15 cellular contexts compared by ENCODE assay signal in genomic region chr1:150302338-150302737, GRCh38. TPM values are rescaled to one million over a fixed set of nuclear protein-coding genes. Genes with fewer than 3 reads are reported as not detected.
DNase-seq lines count a peak whose midpoint lies in the region; FAIRE-seq lines count a peak whose summit lies in the region.
"Had no signal": no experiment of that assay in that cellular context is flagged by ENCODE, and none has a peak within 500 bp of the region (broad histone marks: within the 10 kb centered on the region; RNA-seq: fewer than 3 reads in every experiment).

No MANE protein-coding gene starts in this region.

- H3K4me3 ChIP-seq in Karpas-422 (ENCODE audit: low read length) (peak overlapping the region; percentile 11; the same call in 1 of the 2 replicates), iPS-15b (ENCODE audit: low read depth, low read length) (peak overlapping the region; percentile 22)
- H3K4me3 ChIP-seq: SJCRH30, uterus had no signal

- H3K4me1 ChIP-seq in Karpas-422 (ENCODE audit: low read length) (peaks cover 29% of the 10 kb centered on the region), iPS-15b (ENCODE audit: control insufficient read depth, insufficient read depth, low read length) (peaks cover 11% of the 10 kb centered on the region)
- H3K4me1 ChIP-seq: SJCRH30, uterus had no signal

- H3K36me3 ChIP-seq in Karpas-422 (ENCODE audit: insufficient read depth, low read length) (peaks cover 13% of the 10 kb centered on the region), iPS-15b (ENCODE audit: control insufficient read depth, insufficient read depth, low read length) (peaks cover 12% of the 10 kb centered on the region)
- H3K36me3 ChIP-seq: uterus had no signal

- FAIRE-seq in urothelium cell line (lab: Jason Lieb, UNC), result no peak
- FAIRE-seq: bronchial epithelial cell, G401.6, keratinocyte, small intestine had no signal

- H3K9me2 ChIP-seq in Karpas-422 (replicated peaks; ENCODE audit: insufficient read depth, low read length), result no peaks in the 10 kb centered on the region

- no peaks in the 10 kb centered on the region for H3K9me3 ChIP-seq in Karpas-422 (ENCODE audit: low read length)
- no peaks in the 10 kb centered on the region for H3K9me3 ChIP-seq in iPS-15b (ENCODE audit: control insufficient read depth, insufficient read depth, low read length)
- H3K9me3 ChIP-seq: SJCRH30, uterus had no signal

- H3K9ac ChIP-seq in Karpas-422 (ENCODE audit: low read length), result peak overlapping the region; percentile 40
- H3K9ac ChIP-seq in iPS-15b (ENCODE audit: low read depth, low read length), result no peak overlapping the region

- no peak overlapping the region for H2AFZ ChIP-seq in Karpas-422 (ENCODE audit: low read length)

- peak overlapping the region; percentile 78 for H3K27ac ChIP-seq in Karpas-422 (ENCODE audit: low read length)
- H3K27ac ChIP-seq: SJCRH30, uterus had no signal

- H3K27me3 ChIP-seq in Karpas-422 (ENCODE audit: low read length) (no peaks in the 10 kb centered on the region), iPS-15b (ENCODE audit: control insufficient read depth, insufficient read depth, low read length) (no peaks in the 10 kb centered on the region)
- H3K27me3 ChIP-seq: SJCRH30, uterus had no signal

- DNase-seq in Ammon's horn (ENCODE audit: low spot score), result peak; percentile 84
- DNase-seq in Karpas-422, result peak; percentile 87
- no peak for DNase-seq in urothelium cell line (ENCODE audit: low spot score)
- no peak for DNase-seq in NCI-H2227 treated with DMSO at 0.1 percent for 48 hours (lab: John Stamatoyannopoulos, UW)
- DNase-seq in OCI-M2 (lab: John Stamatoyannopoulos, UW; ENCODE audit: unreplicated experiment), result no peak
- DNase-seq: activated B cell treated with CpG ODN at 0.5 μM for 24 hours, NCI-H748 treated with DMSO at 0.1 percent for 48 hours, SJCRH30, small intestine, uterus had no signal

- peaks cover 9% of the 10 kb centered on the region; the same call in 1 of the 2 replicates for H3K79me2 ChIP-seq in Karpas-422 (ENCODE audit: low read length)

- H3K4me2 ChIP-seq in Karpas-422 (ENCODE audit: low read depth, low read length, poor library complexity, severe bottlenecking), result peak overlapping the region; percentile 63

- no peaks in the 10 kb centered on the region for H4K20me1 ChIP-seq in Karpas-422 (ENCODE audit: insufficient read depth, low read depth, low read length)

RNA-seq across cellular contexts. Expression of gene MRPS21, which starts 8.7 kb away (rescaled TPM):
- 71.0 and 75.0 TPM in 2 replicates for total RNA-seq in Karpas-422 (2014; rRNA removed; shearing (Covaris generic); ENCODE audit: low replicate concordance)

RNA-seq across cellular contexts. Expression of gene PRPF3, which starts 19.0 kb away (rescaled TPM):
- 50.5 and 51.6 TPM in 2 replicates for total RNA-seq in Karpas-422 (2014; rRNA removed; shearing (Covaris generic); ENCODE audit: low replicate concordance)

RNA-seq across cellular contexts. Expression of gene CIART, which starts 20.0 kb away (rescaled TPM):
- total RNA-seq in Karpas-422 (2014; rRNA removed; shearing (Covaris generic); ENCODE audit: low replicate concordance), result 4.1 and 4.9 TPM in 2 replicates
- total RNA-seq: B cell, SJCRH30 had no signal

RNA-seq across cellular contexts. Expression of gene C1orf54, which starts 29.7 kb away (rescaled TPM):
- total RNA-seq in Karpas-422 (2014; rRNA removed; shearing (Covaris generic); ENCODE audit: low replicate concordance), result 5.1 and 21.2 TPM in 2 replicates

RNA-seq across cellular contexts. Expression of gene APH1A, which starts 33.5 kb away (rescaled TPM):
- 122 and 130 TPM in 2 replicates for total RNA-seq in Karpas-422 (2014; rRNA removed; shearing (Covaris generic); ENCODE audit: low replicate concordance)

Comparison
In these comparisons a context has a peak if more than half of its experiments do, and no peak if none do; other contexts are left out.
1. DNase-seq: peak in Ammon's horn (single experiment) and Karpas-422 (single experiment); none in urothelium cell line (single experiment), NCI-H2227 treated with DMSO at 0.1 percent for 48 hours (single experiment) and OCI-M2 (single experiment).